10 cellular contexts compared by ENCODE assay signal in genomic region chr16:85673529-85674417, GRCh38. TPM values are rescaled to one million over a fixed set of nuclear protein-coding genes. Genes with fewer than 3 reads are reported as not detected.
DNase-seq lines count a peak whose midpoint lies in the region; ATAC-seq and TF ChIP-seq lines count a peak whose summit lies in the region.
"Had no signal": no experiment of that assay in that cellular context is flagged by ENCODE, and none has a peak within 500 bp of the region (broad histone marks: within the 10 kb centered on the region; RNA-seq: fewer than 3 reads in every experiment).

No MANE protein-coding gene starts in this region.

- TF ChIP-seq CTCF in fibroblast of villous mesenchyme (IDR thresholded peaks at IDR 0.05; ENCODE audit: insufficient read depth, low read depth, low read length), result no peak
- no peak for TF ChIP-seq CTCF in progenitor cell of endocrine pancreas (IDR thresholded peaks at IDR 0.05; ENCODE audit: unreplicated experiment)
- no peak for TF ChIP-seq CTCF in colonic mucosa (IDR thresholded peaks at IDR 0.05)

- H3K4me3 ChIP-seq in fibroblast of villous mesenchyme (ENCODE audit: low read depth, low read length) (no peak overlapping the region), colonic mucosa (no peak overlapping the region)

- H3K4me1 ChIP-seq in colonic mucosa, result no peaks in the 10 kb centered on the region

- H3K36me3 Mint-ChIP-seq in progenitor cell of endocrine pancreas (ENCODE audit: insufficient read depth), result peaks cover 36% of the 10 kb centered on the region
- H3K36me3 Mint-ChIP-seq in activated CD8-positive, alpha-beta memory T cell treated with anti-CD3 and anti-CD28 coated beads, Interleukin-2, amount 10 ng/mL, durations not matched to agents 7 days and 5 days, result peaks cover 45% of the 10 kb centered on the region

- DNase-seq in Daoy (ENCODE audit: low read depth) (peak; percentile 22), NCI-H774 (lab: John Stamatoyannopoulos, UW) (peak; percentile 33), fibroblast of villous mesenchyme (ENCODE audit: low read depth) (peak; percentile 70), progenitor cell of endocrine pancreas (ENCODE audit: low spot score, unreplicated experiment) (no peak), ureter (ENCODE audit: low spot score) (no peak), NCI-H2227 (lab: John Stamatoyannopoulos, UW; ENCODE audit: unreplicated experiment) (no peak), colonic mucosa (no peak)
- no peak for DNase-seq in activated CD8-positive, alpha-beta memory T cell treated with anti-CD3 and anti-CD28 coated beads, Interleukin-2, amount 10 ng/mL, durations not matched to agents 7 days and 5 days
- DNase-seq: SIG-M5 had no signal

- H3K4me1 Mint-ChIP-seq in progenitor cell of endocrine pancreas (ENCODE audit: low read depth), result peaks cover 5% of the 10 kb centered on the region
- peaks cover 12% of the 10 kb centered on the region for H3K4me1 Mint-ChIP-seq in activated CD8-positive, alpha-beta memory T cell treated with anti-CD3 and anti-CD28 coated beads, Interleukin-2, amount 10 ng/mL, durations not matched to agents 7 days and 5 days
- H3K4me1 Mint-ChIP-seq: stimulated activated memory B cell treated with anti-CD40 and anti-IgM and Interleukin-4, amounts not matched to agents 10 μg/mL and 1 μg/mL and 100 μg/mL, for 72 hours had no signal

- no peaks in the 10 kb centered on the region for H3K27me3 Mint-ChIP-seq in progenitor cell of endocrine pancreas
- no peaks in the 10 kb centered on the region for H3K27me3 Mint-ChIP-seq in activated CD8-positive, alpha-beta memory T cell treated with anti-CD3 and anti-CD28 coated beads, Interleukin-2, amount 10 ng/mL, durations not matched to agents 7 days and 5 days
- H3K27me3 Mint-ChIP-seq: stimulated activated memory B cell treated with anti-CD40 and anti-IgM and Interleukin-4, amounts not matched to agents 10 μg/mL and 1 μg/mL and 100 μg/mL, for 72 hours had no signal

- H3K36me3 ChIP-seq in colonic mucosa, result peaks cover 11% of the 10 kb centered on the region

- no peaks in the 10 kb centered on the region for H3K27me3 ChIP-seq in colonic mucosa

- intact Hi-C loops in colonic mucosa (cut with DNase I), result no loop called here

- no peaks in the 10 kb centered on the region for H3K9me3 Mint-ChIP-seq in progenitor cell of endocrine pancreas (ENCODE audit: low read depth)
- H3K9me3 Mint-ChIP-seq in activated CD8-positive, alpha-beta memory T cell treated with anti-CD3 and anti-CD28 coated beads, Interleukin-2, amount 10 ng/mL, durations not matched to agents 7 days and 5 days (ENCODE audit: low read depth), result no peaks in the 10 kb centered on the region
- H3K9me3 Mint-ChIP-seq: stimulated activated memory B cell treated with anti-CD40 and anti-IgM and Interleukin-4, amounts not matched to agents 10 μg/mL and 1 μg/mL and 100 μg/mL, for 72 hours had no signal

- no peaks in the 10 kb centered on the region for H3K9me3 ChIP-seq in colonic mucosa

- peak overlapping the region in 1 of 2 donors; percentile 49 for H3K9ac ChIP-seq in colonic mucosa (ENCODE audit: low read depth in 2 of 2, low read length in 2 of 2)

- H3K27ac ChIP-seq in colonic mucosa, result no peak overlapping the region

- H3K27ac Mint-ChIP-seq in progenitor cell of endocrine pancreas, result peak overlapping the region; percentile 72
- no peak overlapping the region for H3K27ac Mint-ChIP-seq in activated CD8-positive, alpha-beta memory T cell treated with anti-CD3 and anti-CD28 coated beads, Interleukin-2, amount 10 ng/mL, durations not matched to agents 7 days and 5 days

- CTCF ChIA-PET in activated CD8-positive, alpha-beta memory T cell treated with anti-CD3 and anti-CD28 coated beads, Interleukin-2, amount 10 ng/mL, durations not matched to agents 7 days and 5 days (lab: Charles Lee), result interaction anchor here (1.2 to 1.7 kb wide), 5 partner anchors 13 to 258 kb away, joined by 3 to 6 read pairs (median 4); no protein-coding TSS in a partner anchor

- ATAC-seq in activated CD8-positive, alpha-beta memory T cell treated with anti-CD3 and anti-CD28 coated beads, Interleukin-2, amount 10 ng/mL, durations not matched to agents 7 days and 5 days, result no peak
- ATAC-seq: stimulated activated memory B cell treated with anti-CD40 and anti-IgM and Interleukin-4, amounts not matched to agents 10 μg/mL and 1 μg/mL and 100 μg/mL, for 72 hours had no signal

- no peak overlapping the region for H3K4me3 Mint-ChIP-seq in progenitor cell of endocrine pancreas (ENCODE audit: low read depth)
- H3K4me3 Mint-ChIP-seq in activated CD8-positive, alpha-beta memory T cell treated with anti-CD3 and anti-CD28 coated beads, Interleukin-2, amount 10 ng/mL, durations not matched to agents 7 days and 5 days, result no peak overlapping the region
- H3K4me3 Mint-ChIP-seq: stimulated activated memory B cell treated with anti-CD40 and anti-IgM and Interleukin-4, amounts not matched to agents 10 μg/mL and 1 μg/mL and 100 μg/mL, for 72 hours had no signal

RNA-seq across cellular contexts. Expression of gene GINS2, which starts 15.0 kb away (rescaled TPM):
- total RNA-seq in Daoy (2014; rRNA removed; shearing (Covaris generic)), result 31.4 and 38.1 TPM in 2 replicates
- 5.8 and 8.6 TPM in 2 replicates for total RNA-seq in fibroblast of villous mesenchyme
- 20.9 and 22.3 TPM in 2 replicates for total RNA-seq in progenitor cell of endocrine pancreas
- 2.6 TPM for total RNA-seq in ureter
- total RNA-seq in activated CD8-positive, alpha-beta memory T cell treated with anti-CD3 and anti-CD28 coated beads, Interleukin-2, amount 10 ng/mL, durations not matched to agents 7 days and 5 days, result 10 to 100 TPM; 49.3 to 61.7 TPM
- total RNA-seq in colonic mucosa, result 10 to 100 TPM in 1 of 2 donors, 1 to 10 TPM in 1; 6.1 to 39.9 TPM

Comparison
In these comparisons a context has a peak if more than half of its experiments do, and no peak if none do; other contexts are left out.
1. DNase-seq: peak in Daoy (single experiment), NCI-H774 (single experiment) and fibroblast of villous mesenchyme (single experiment); none in progenitor cell of endocrine pancreas (single experiment), ureter (single experiment), activated CD8-positive, alpha-beta memory T cell treated with anti-CD3 and anti-CD28 coated beads, Interleukin-2, amount 10 ng/mL, durations not matched to agents 7 days and 5 days (single experiment), NCI-H2227 (single experiment) and colonic mucosa (single experiment).